Comparison of ENCODE assay signal across 17 cellular contexts in genomic region chrX:134406230-134406794, GRCh38. TPM values are rescaled to one million over a fixed set of nuclear protein-coding genes. Genes with fewer than 3 reads are reported as not detected.
DNase-seq lines count a peak whose midpoint lies in the region; ATAC-seq, FAIRE-seq and TF ChIP-seq lines count a peak whose summit lies in the region.
"Had no signal": no experiment of that assay in that cellular context is flagged by ENCODE, and none has a peak within 500 bp of the region (broad histone marks: within the 10 kb centered on the region; RNA-seq: fewer than 3 reads in every experiment).

No MANE protein-coding gene starts in this region.

- no peak overlapping the region for H4K8ac ChIP-seq in mesenchymal stem cell (ENCODE audit: low read length)

- H2AK5ac ChIP-seq in mesenchymal stem cell (ENCODE audit: low read length, severe bottlenecking), result no peak overlapping the region

- no peak for ATAC-seq in GM18511 (IDR thresholded peaks at IDR 0.05; ENCODE audit: unreplicated experiment)

- H3K27me3 Mint-ChIP-seq in activated CD4-positive, alpha-beta memory T cell treated with anti-CD3 and anti-CD28 coated beads for 36 hours, result no peaks in the 10 kb centered on the region
- H3K27me3 Mint-ChIP-seq: activated CD4-positive, alpha-beta memory T cell treated with anti-CD3 and anti-CD28 coated beads, Interleukin-2, amount 10 ng/mL, durations not matched to agents 7 days and 5 days; activated naive CD4-positive, alpha-beta T cell treated with anti-CD3 and anti-CD28 coated beads, Interleukin-2, amount 50 U/mL, for 24 hours had no signal

- H3K23ac ChIP-seq in mesenchymal stem cell (ENCODE audit: low read length in 2 of 2), result no peak overlapping the region

- intact Hi-C loops in activated CD4-positive, alpha-beta memory T cell treated with anti-CD3 and anti-CD28 coated beads for 36 hours (cut with micrococcal nuclease), result no loop called here

- peaks cover 0 to 8% of the 10 kb centered on the region in 2 experiments for H3K36me3 ChIP-seq in mesenchymal stem cell (ENCODE audit: control insufficient read depth in 1 of 2, insufficient read depth in 2 of 2, low read depth in 1 of 2, low read length in 2 of 2)
- H3K36me3 ChIP-seq: prostate gland had no signal

- H4K91ac ChIP-seq in mesenchymal stem cell (ENCODE audit: low read length), result no peak overlapping the region

- H3K9me3 ChIP-seq in mesenchymal stem cell (ENCODE audit: control insufficient read depth, low read length), result no peaks in the 10 kb centered on the region
- H3K9me3 ChIP-seq: prostate gland, testis had no signal

- no peak overlapping the region for H3K18ac ChIP-seq in mesenchymal stem cell (ENCODE audit: low read depth in 1 of 2, low read length in 2 of 2)

- no peak overlapping the region for H3K9ac ChIP-seq in mesenchymal stem cell (ENCODE audit: low read length)

- no peaks in the 10 kb centered on the region for H3K27me3 ChIP-seq in mesenchymal stem cell (ENCODE audit: control insufficient read depth in 1 of 2, insufficient read depth in 1 of 2, low read length in 2 of 2)
- H3K27me3 ChIP-seq: testis had no signal

- no peaks in the 10 kb centered on the region for H3K9me3 Mint-ChIP-seq in activated CD4-positive, alpha-beta memory T cell treated with anti-CD3 and anti-CD28 coated beads for 36 hours
- H3K9me3 Mint-ChIP-seq: activated CD4-positive, alpha-beta memory T cell treated with anti-CD3 and anti-CD28 coated beads, Interleukin-2, amount 10 ng/mL, durations not matched to agents 7 days and 5 days; activated naive CD4-positive, alpha-beta T cell treated with anti-CD3 and anti-CD28 coated beads, Interleukin-2, amount 50 U/mL, for 24 hours; activated T-cell treated with anti-CD3 and anti-CD28 coated beads, Interleukin-2, amount 50 U/mL, for 24 hours; immature natural killer cell had no signal

- POLR2A ChIA-PET in activated CD4-positive, alpha-beta memory T cell treated with anti-CD3 and anti-CD28 coated beads for 36 hours (lab: Charles Lee), result no interaction called here

- CTCF ChIA-PET in activated CD4-positive, alpha-beta memory T cell treated with anti-CD3 and anti-CD28 coated beads for 36 hours (lab: Charles Lee), result interaction anchor here (1.0 kb wide), 1 partner anchor 10 kb away, joined by 4 read pairs; no protein-coding TSS in a partner anchor

- peak; percentile 31 for FAIRE-seq in GM12891 (lab: Jason Lieb, UNC)
- FAIRE-seq in colon (lab: Jason Lieb, UNC), result peak; percentile 33

- H3K4me1 ChIP-seq in mesenchymal stem cell (ENCODE audit: control insufficient read depth, insufficient read depth, low read depth, low read length), result no peaks in the 10 kb centered on the region
- H3K4me1 ChIP-seq: prostate gland, testis had no signal

- H2BK120ac ChIP-seq in mesenchymal stem cell (ENCODE audit: low read depth, low read length), result no peak overlapping the region

- no peak overlapping the region for H3K27ac Mint-ChIP-seq in activated CD4-positive, alpha-beta memory T cell treated with anti-CD3 and anti-CD28 coated beads for 36 hours
- H3K27ac Mint-ChIP-seq: activated CD4-positive, alpha-beta memory T cell treated with anti-CD3 and anti-CD28 coated beads, Interleukin-2, amount 10 ng/mL, durations not matched to agents 7 days and 5 days; activated naive CD4-positive, alpha-beta T cell treated with anti-CD3 and anti-CD28 coated beads, Interleukin-2, amount 50 U/mL, for 24 hours; activated T-cell treated with anti-CD3 and anti-CD28 coated beads, Interleukin-2, amount 50 U/mL, for 24 hours; immature natural killer cell had no signal

- peaks cover 4% of the 10 kb centered on the region for H3K4me1 Mint-ChIP-seq in activated CD4-positive, alpha-beta memory T cell treated with anti-CD3 and anti-CD28 coated beads for 36 hours (ENCODE audit: low read depth)
- H3K4me1 Mint-ChIP-seq: activated CD4-positive, alpha-beta memory T cell treated with anti-CD3 and anti-CD28 coated beads, Interleukin-2, amount 10 ng/mL, durations not matched to agents 7 days and 5 days had no signal

- H3K4me2 ChIP-seq in mesenchymal stem cell (ENCODE audit: low read length, poor library complexity, severe bottlenecking), result no peak overlapping the region

- TF ChIP-seq POLR2A in GM12891 (IDR thresholded peaks at IDR 0.05; ENCODE audit: low read depth, low read length), result no peak

- no peak overlapping the region for H3K27ac ChIP-seq in mesenchymal stem cell (ENCODE audit: low read length, poor library complexity, severe bottlenecking)
- H3K27ac ChIP-seq: prostate gland, testis had no signal

- peaks cover 2% of the 10 kb centered on the region for H3K79me1 ChIP-seq in mesenchymal stem cell (replicated peaks; ENCODE audit: low read length, poor library complexity, severe bottlenecking)

- WGBS in mesenchymal stem cell, result 43% methylated on average over 3 of the region's 4 CpGs

- H2BK12ac ChIP-seq in mesenchymal stem cell (ENCODE audit: low read length in 2 of 2), result no peak overlapping the region

- DNase-seq in GM12891 (ENCODE audit: insufficient read length, low spot score), result no peak
- peak; percentile 1 for DNase-seq in MV-4-11 (lab: John Stamatoyannopoulos, UW)
- DNase-seq in mesenchymal stem cell, result peak; percentile 12
- no peak for DNase-seq in activated CD4-positive, alpha-beta T cell treated with anti-CD3 and anti-CD28 coated beads for 4 hours
- DNase-seq in activated CD4-positive, alpha-beta memory T cell treated with anti-CD3 and anti-CD28 coated beads for 36 hours, result no peak
- DNase-seq: activated CD4-positive, alpha-beta memory T cell treated with anti-CD3 and anti-CD28 coated beads, Interleukin-2, amount 10 ng/mL, durations not matched to agents 7 days and 5 days; activated T-cell treated with anti-CD3 and anti-CD28 coated beads, Interleukin-2, amount 50 U/mL, for 24 hours; AML-193; GDM1; immature natural killer cell; NCI-H187 treated with DMSO at 0.1 percent for 48 hours; RPMI8226; testis had no signal

- H3K4me3 ChIP-seq in mesenchymal stem cell (ENCODE audit: insufficient read depth in 1 of 2, low read depth in 1 of 2, low read length in 2 of 2), result no peak overlapping the region
- H3K4me3 ChIP-seq: prostate gland, testis had no signal

- no peak overlapping the region for H2AFZ ChIP-seq in mesenchymal stem cell (ENCODE audit: low read depth, low read length)

- no peak overlapping the region for H2BK5ac ChIP-seq in mesenchymal stem cell (ENCODE audit: low read depth, low read length, poor library complexity, severe bottlenecking)

- no peak overlapping the region for H3K4me3 Mint-ChIP-seq in activated CD4-positive, alpha-beta memory T cell treated with anti-CD3 and anti-CD28 coated beads for 36 hours
- H3K4me3 Mint-ChIP-seq: activated CD4-positive, alpha-beta memory T cell treated with anti-CD3 and anti-CD28 coated beads, Interleukin-2, amount 10 ng/mL, durations not matched to agents 7 days and 5 days; activated naive CD4-positive, alpha-beta T cell treated with anti-CD3 and anti-CD28 coated beads, Interleukin-2, amount 50 U/mL, for 24 hours; activated T-cell treated with anti-CD3 and anti-CD28 coated beads, Interleukin-2, amount 50 U/mL, for 24 hours; immature natural killer cell had no signal

- no peak overlapping the region for H3K4ac ChIP-seq in mesenchymal stem cell (ENCODE audit: low read depth in 1 of 2, low read length in 2 of 2)

- peaks cover 6% of the 10 kb centered on the region for H3K36me3 Mint-ChIP-seq in activated CD4-positive, alpha-beta memory T cell treated with anti-CD3 and anti-CD28 coated beads for 36 hours
- H3K36me3 Mint-ChIP-seq: activated naive CD4-positive, alpha-beta T cell treated with anti-CD3 and anti-CD28 coated beads, Interleukin-2, amount 50 U/mL, for 24 hours had no signal

- no peak overlapping the region for H2BK15ac ChIP-seq in mesenchymal stem cell (ENCODE audit: low read depth, poor library complexity, severe bottlenecking)

- no peak overlapping the region for H3K14ac ChIP-seq in mesenchymal stem cell (ENCODE audit: low read length in 2 of 2)

TF ChIP-seq in GM12891, 5 proteins besides CTCF, POLR2A, EP300 and RAD21:
- TF ChIP-seq POLR2AphosphoS5 (IDR thresholded peaks at IDR 0.05; ENCODE audit: low read depth, low read length) (no peak), TAF1 (IDR thresholded peaks at IDR 0.05; ENCODE audit: low read depth, low read length) (no peak), POU2F2 (IDR thresholded peaks at IDR 0.05; ENCODE audit: low read depth, low read length) (no peak), PAX5 (IDR thresholded peaks at IDR 0.05; ENCODE audit: insufficient read depth, low read length, severe bottlenecking) (no peak), SPI1 (IDR thresholded peaks at IDR 0.05; ENCODE audit: low read depth, low read length) (no peak)

RNA-seq across cellular contexts. Expression of gene PHF6, which starts 33.2 kb away (rescaled TPM):
- polyA plus RNA-seq in GM12891 (2012; ENCODE audit: low read depth, missing spikeins), result 15.4 TPM
- polyA plus RNA-seq in mesenchymal stem cell (2013, experiment 1 of 2), result 17.7 TPM
- 18.3 TPM for polyA plus RNA-seq in mesenchymal stem cell (2013, experiment 2 of 2)
- 10 to 100 TPM; 45.0 to 46.7 TPM for total RNA-seq in activated CD4-positive, alpha-beta memory T cell treated with anti-CD3 and anti-CD28 coated beads for 36 hours

RNA-seq across cellular contexts. Expression of gene HPRT1, which starts 53.7 kb away (rescaled TPM):
- 76.7 TPM for polyA plus RNA-seq in GM12891 (2012; ENCODE audit: low read depth, missing spikeins)
- polyA plus RNA-seq in mesenchymal stem cell (2013, experiment 1 of 2), result 21.5 TPM
- polyA plus RNA-seq in mesenchymal stem cell (2013, experiment 2 of 2), result 21.4 TPM
- 100 to 1,000 TPM; 104 to 109 TPM for total RNA-seq in activated CD4-positive, alpha-beta memory T cell treated with anti-CD3 and anti-CD28 coated beads for 36 hours

Comparison
In these comparisons a context has a peak if more than half of its experiments do, and no peak if none do; other contexts are left out.
1. DNase-seq: peak in MV-4-11 (single experiment) and mesenchymal stem cell (single experiment); none in GM12891 (single experiment), activated CD4-positive, alpha-beta T cell treated with anti-CD3 and anti-CD28 coated beads for 4 hours (0 of 2) and activated CD4-positive, alpha-beta memory T cell treated with anti-CD3 and anti-CD28 coated beads for 36 hours (single experiment).